23 cellular contexts compared by ENCODE assay signal in genomic region chr22:22047266-22047665, GRCh38.
"Had no signal": no experiment of that assay in that cellular context is flagged by ENCODE, and none has a peak within 500 bp of the region (broad histone marks: within the 10 kb centered on the region; RNA-seq: fewer than 3 reads in every experiment).

No MANE protein-coding gene starts in this region.

- ATAC-seq: activated T-cell treated with anti-CD3 and anti-CD28 coated beads, Interleukin-2, amount 50 U/mL, for 4 hours; T-cell had no signal

- H3K4me3 ChIP-seq: PC-9 had no signal

- H2AFZ ChIP-seq: PC-9 had no signal

- H3K4me1 Mint-ChIP-seq: activated CD4-positive, alpha-beta T cell treated with anti-CD3 and anti-CD28 coated beads, Interleukin-2, amount 10 ng/mL, durations not matched to agents 7 days and 5 days; T-cell had no signal

- H3K9me3 Mint-ChIP-seq: activated CD4-positive, alpha-beta memory T cell treated with anti-CD3 and anti-CD28 coated beads for 36 hours; activated CD4-positive, alpha-beta T cell treated with anti-CD3 and anti-CD28 coated beads, Interleukin-2, amount 10 ng/mL, durations not matched to agents 7 days and 5 days; activated T-cell treated with anti-CD3 and anti-CD28 coated beads, Interleukin-2, amount 50 U/mL, for 4 hours; T-cell had no signal

- DNase-seq: activated CD4-positive, alpha-beta memory T cell treated with anti-CD3 and anti-CD28 coated beads for 36 hours; activated CD4-positive, alpha-beta T cell treated with anti-CD3 and anti-CD28 coated beads, Interleukin-2, amount 10 ng/mL, durations not matched to agents 7 days and 5 days; activated CD4-positive, CD25-positive, alpha-beta regulatory T cell; activated CD8-positive, alpha-beta memory T cell treated with anti-CD3 and anti-CD28 coated beads for 24 hours; activated effector memory CD4-positive, alpha-beta T cell treated with anti-CD3 and anti-CD28 coated beads, Interleukin-2, amount 50 U/mL, for 16 hours; activated naive CD4-positive, alpha-beta T cell treated with Interleukin-2 at 50 U/mL for 16 hours; activated T-cell treated with anti-CD3 and anti-CD28 coated beads, Interleukin-2, amount 50 U/mL, for 4 hours; amygdala; central memory CD4-positive, alpha-beta T cell; MM.1S; NCI-H1048; NCI-H146; NCI-H187 treated with DMSO at 0.1 percent for 48 hours; NCI-H2081 treated with DMSO at 0.1 percent for 48 hours; NCI-H446; NCI-H524; PC-9; SIG-M5; T-cell; T-helper 2 cell; T1000 had no signal

- H3K36me3 Mint-ChIP-seq: activated CD4-positive, alpha-beta memory T cell treated with anti-CD3 and anti-CD28 coated beads for 36 hours; activated naive CD8-positive, alpha-beta T cell; T-cell had no signal

- H3K4me2 ChIP-seq: PC-9 had no signal

- H3K27ac ChIP-seq: PC-9, VCaP had no signal

- H3K27ac Mint-ChIP-seq: activated CD4-positive, alpha-beta memory T cell treated with anti-CD3 and anti-CD28 coated beads for 36 hours; activated CD4-positive, alpha-beta T cell treated with anti-CD3 and anti-CD28 coated beads, Interleukin-2, amount 10 ng/mL, durations not matched to agents 7 days and 5 days; activated naive CD8-positive, alpha-beta T cell; T-cell had no signal

- H3K4me3 Mint-ChIP-seq: activated CD4-positive, alpha-beta memory T cell treated with anti-CD3 and anti-CD28 coated beads for 36 hours; activated CD4-positive, alpha-beta T cell treated with anti-CD3 and anti-CD28 coated beads, Interleukin-2, amount 10 ng/mL, durations not matched to agents 7 days and 5 days; activated naive CD8-positive, alpha-beta T cell; activated T-cell treated with anti-CD3 and anti-CD28 coated beads, Interleukin-2, amount 50 U/mL, for 4 hours; T-cell had no signal
